ENCODE assay signal across 8 cellular contexts in genomic region chr7:75756340-75757297, GRCh38.
A peak's percentile ranks its signal among the peaks of the same experiment; 100 is the strongest.
DNase-seq lines count a peak whose midpoint lies in the region; ATAC-seq lines count a peak whose summit lies in the region.

No MANE protein-coding gene starts in this region.

- no peak for ATAC-seq in GM21423 (IDR thresholded peaks at IDR 0.05; ENCODE audit: unreplicated experiment)

- no peak overlapping the region for H3K27ac ChIP-seq in caudate nucleus (ENCODE audit: low read depth, low read length)

- DNase-seq in NCI-H1417 (lab: John Stamatoyannopoulos, UW), result peak in 2 of 3 experiments; percentile 3 to 64
- no peak for DNase-seq in NCI-H1417 treated with DMSO at 0.1 percent for 48 hours (lab: John Stamatoyannopoulos, UW)
- DNase-seq in NCI-H526 (lab: John Stamatoyannopoulos, UW), result peak; percentile 46 to 67
- DNase-seq in cerebellar cortex (ENCODE audit: low spot score), result peak; percentile 23
- DNase-seq in pons (ENCODE audit: low spot score), result peak; percentile 32
- DNase-seq in OCI-M2 (lab: John Stamatoyannopoulos, UW; ENCODE audit: unreplicated experiment), result no peak
- DNase-seq in caudate nucleus (lab: John Stamatoyannopoulos, UW), result no peak

Comparison
In these comparisons a context has a peak if more than half of its experiments do, and no peak if none do; other contexts are left out.
1. DNase-seq: peak in NCI-H1417 (2 of 3), NCI-H526 (2 of 2), cerebellar cortex (single experiment) and pons (single experiment); none in NCI-H1417 treated with DMSO at 0.1 percent for 48 hours (single experiment), OCI-M2 (single experiment) and caudate nucleus (0 of 61).